ENCODE assay signal across 8 cellular contexts in genomic region chrX:81377329-81377728, GRCh38.
DNase-seq lines count a peak whose midpoint lies in the region; ATAC-seq and TF ChIP-seq lines count a peak whose summit lies in the region.

No MANE protein-coding gene starts in this region.

- H3K4me1 Mint-ChIP-seq in endothelial cell (ENCODE audit: unreplicated experiment): no peaks in the 10 kb centered on the region

- H3K9me3 Mint-ChIP-seq in endothelial cell (ENCODE audit: unreplicated experiment): no peaks in the 10 kb centered on the region

- no peaks in the 10 kb centered on the region for H3K36me3 ChIP-seq in psoas muscle (ENCODE audit: insufficient read depth in 1 of 2, low read depth in 1 of 2)

- H3K27me3 ChIP-seq in psoas muscle (ENCODE audit: insufficient read depth in 3 of 3, low read length in 2 of 3): no peaks in the 10 kb centered on the region

- H3K27me3 Mint-ChIP-seq in endothelial cell (ENCODE audit: unreplicated experiment): no peaks in the 10 kb centered on the region

- no peak overlapping the region for H3K4me3 Mint-ChIP-seq in endothelial cell (ENCODE audit: unreplicated experiment)

- H3K4me1 ChIP-seq in psoas muscle: no peaks in the 10 kb centered on the region

- 18 to 23% (median 20%) methylated on average over 2 of the region's 2 CpGs for WGBS in psoas muscle, 3 donors

- peak; percentile 0 for DNase-seq in MV-4-11 (lab: John Stamatoyannopoulos, UW)
- peak; percentile 2 for DNase-seq in endothelial cell (ENCODE audit: low spot score)
- DNase-seq in psoas muscle: no peak
- no peak for DNase-seq in mesenteric fat pad (ENCODE audit: low spot score)
- no peak for DNase-seq in DMS153 treated with DMSO at 0.1 percent for 48 hours (lab: John Stamatoyannopoulos, UW; ENCODE audit: unreplicated experiment)
- no peak for DNase-seq in GDM1 (lab: John Stamatoyannopoulos, UW)

- H3K9me3 ChIP-seq in psoas muscle: no peaks in the 10 kb centered on the region

- peak; percentile 46; the same call in 2 of the 3 replicates for TF ChIP-seq CTCF in GM12872 (IDR thresholded peaks at IDR 0.05; ENCODE audit: insufficient read depth, low read depth, low read length)
- peak; percentile 59 for TF ChIP-seq CTCF in endothelial cell (IDR thresholded peaks at IDR 0.05; ENCODE audit: unreplicated experiment)
- TF ChIP-seq CTCF in psoas muscle (IDR thresholded peaks at IDR 0.05): peak; percentile 48

- no peak overlapping the region for H3K27ac ChIP-seq in psoas muscle

- H3K36me3 Mint-ChIP-seq in endothelial cell (ENCODE audit: low read depth, unreplicated experiment): no peaks in the 10 kb centered on the region

- no peak overlapping the region for H3K4me3 ChIP-seq in psoas muscle

- no peak overlapping the region for H3K27ac Mint-ChIP-seq in endothelial cell (ENCODE audit: unreplicated experiment)

- intact Hi-C loops in psoas muscle (cut with DNase I): no loop called here

- ATAC-seq in psoas muscle (no peak), HG02588 (IDR thresholded peaks at IDR 0.05; ENCODE audit: unreplicated experiment) (no peak)

Comparison
In these comparisons a context has a peak if more than half of its experiments do, and no peak if none do; other contexts are left out.
1. DNase-seq: peak in MV-4-11 (single experiment) and endothelial cell (single experiment); none in psoas muscle (0 of 2), mesenteric fat pad (single experiment), DMS153 treated with DMSO at 0.1 percent for 48 hours (single experiment) and GDM1 (single experiment).
2. Peak in every context shown above with its lines, with median percentiles within 50 percentile points of each other: CTCF ChIP-seq.